In the genomic region with DNA sequence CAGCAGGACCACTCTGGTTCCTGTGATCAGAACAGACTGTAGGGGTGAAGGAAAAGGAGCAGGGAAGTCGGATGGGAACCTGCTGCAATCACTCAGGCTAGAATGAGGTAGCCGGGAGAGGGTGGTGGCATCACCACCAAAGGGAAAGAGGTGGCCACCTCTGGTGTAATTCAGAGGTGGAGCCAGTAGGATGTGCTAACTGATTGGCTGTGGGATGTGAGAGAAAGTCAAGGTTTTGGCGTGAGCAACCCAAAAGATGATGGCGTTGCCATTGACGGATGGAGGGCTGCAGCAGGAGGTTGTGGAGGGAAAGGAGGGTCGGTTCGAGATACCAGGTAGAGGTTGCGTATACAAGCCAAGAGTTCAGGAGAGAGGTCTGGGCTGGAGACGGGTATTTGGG, we compare ENCODE assay signal across 27 cellular contexts. TPM values are rescaled to one million over a fixed set of nuclear protein-coding genes. Genes with fewer than 3 reads are reported as not detected.
DNase-seq lines count a peak whose midpoint lies in the region; ATAC-seq and TF ChIP-seq lines count a peak whose summit lies in the region.
"Had no signal": no experiment of that assay in that cellular context is flagged by ENCODE, and none has a peak within 500 bp of the region (broad histone marks: within the 10 kb centered on the region; RNA-seq: fewer than 3 reads in every experiment).

No MANE protein-coding gene starts in this region.

- H3K9me3 Mint-ChIP-seq in activated CD8-positive, alpha-beta T cell treated with anti-CD3 and anti-CD28 coated beads for 36 hours: peaks cover 3% of the 10 kb centered on the region
- H3K9me3 Mint-ChIP-seq: activated B cell treated with CpG ODN at 0.5 μM for 24 hours, natural killer cell had no signal

- no peaks in the 10 kb centered on the region for H3K27me3 ChIP-seq in Karpas-422 (ENCODE audit: low read length)
- H3K27me3 ChIP-seq: BLaER1 treated with 17β-estradiol and CSF1 and Interleukin-3, amounts not matched to agents 10 nM and 100 nM; left lung; pancreas; right atrium auricular region; thyroid gland had no signal

- H4K20me1 ChIP-seq in Karpas-422 (ENCODE audit: insufficient read depth, low read depth, low read length): 0 out of 2 replicates have a peak, but pooled peaks cover 5% of the 10 kb centered on the region
- H4K20me1 ChIP-seq: BLaER1 treated with 17β-estradiol and CSF1 and Interleukin-3, amounts not matched to agents 10 nM and 100 nM had no signal

- no peaks in the 10 kb centered on the region for H3K36me3 ChIP-seq in Karpas-422 (ENCODE audit: insufficient read depth, low read length)
- H3K36me3 ChIP-seq: left lung, pancreas, right atrium auricular region, thyroid gland had no signal

- no peaks in the 10 kb centered on the region for H3K27me3 Mint-ChIP-seq in activated CD8-positive, alpha-beta T cell treated with anti-CD3 and anti-CD28 coated beads for 36 hours
- H3K27me3 Mint-ChIP-seq: activated B cell treated with CpG ODN at 0.5 μM for 24 hours; activated naive CD8-positive, alpha-beta T cell treated with anti-CD3 and anti-CD28 coated beads, Interleukin-2, amount 50 U/mL, for 24 hours had no signal

- H3K4me3 ChIP-seq in GM12864 (ENCODE audit: low read depth, low read length) (no peak overlapping the region), Karpas-422 (ENCODE audit: low read length) (no peak overlapping the region)
- H3K4me3 ChIP-seq: BLaER1 treated with 17β-estradiol and CSF1 and Interleukin-3, amounts not matched to agents 10 nM and 100 nM; dorsolateral prefrontal cortex; GM23248; left lung; pancreas; right atrium auricular region; thyroid gland had no signal

- H3K9me2 ChIP-seq in Karpas-422 (replicated peaks; ENCODE audit: insufficient read depth, low read length): no peaks in the 10 kb centered on the region

- peak; percentile 36 for ATAC-seq in activated CD8-positive, alpha-beta T cell treated with anti-CD3 and anti-CD28 coated beads for 36 hours
- no peak for ATAC-seq in HG02973 (IDR thresholded peaks at IDR 0.05; ENCODE audit: unreplicated experiment)
- ATAC-seq in GM21526 (IDR thresholded peaks at IDR 0.05; ENCODE audit: low FRiP score, unreplicated experiment): no peak
- ATAC-seq: activated naive CD8-positive, alpha-beta T cell treated with anti-CD3 and anti-CD28 coated beads, Interleukin-2, amount 50 U/mL, for 24 hours; left lung; natural killer cell; pancreas had no signal

- H2AFZ ChIP-seq in Karpas-422 (ENCODE audit: low read length): no peak overlapping the region
- H2AFZ ChIP-seq: GM23248 had no signal

- H3K4me2 ChIP-seq in Karpas-422 (ENCODE audit: low read depth, low read length, poor library complexity, severe bottlenecking): no peak overlapping the region

- no peak overlapping the region for H3K4me3 Mint-ChIP-seq in activated CD8-positive, alpha-beta T cell treated with anti-CD3 and anti-CD28 coated beads for 36 hours
- H3K4me3 Mint-ChIP-seq: activated B cell treated with CpG ODN at 0.5 μM for 24 hours; activated naive CD8-positive, alpha-beta T cell treated with anti-CD3 and anti-CD28 coated beads, Interleukin-2, amount 50 U/mL, for 24 hours; mesothelial cell of epicardium; natural killer cell had no signal

- H3K36me3 Mint-ChIP-seq in activated CD8-positive, alpha-beta T cell treated with anti-CD3 and anti-CD28 coated beads for 36 hours (ENCODE audit: low read depth): peaks cover 2% of the 10 kb centered on the region
- H3K36me3 Mint-ChIP-seq: mesothelial cell of epicardium, natural killer cell had no signal

- intact Hi-C loops in activated CD8-positive, alpha-beta T cell treated with anti-CD3 and anti-CD28 coated beads for 36 hours (cut with micrococcal nuclease): no loop called here

- no peak overlapping the region for H3K27ac Mint-ChIP-seq in activated CD8-positive, alpha-beta T cell treated with anti-CD3 and anti-CD28 coated beads for 36 hours
- H3K27ac Mint-ChIP-seq: activated B cell treated with CpG ODN at 0.5 μM for 24 hours; activated naive CD8-positive, alpha-beta T cell treated with anti-CD3 and anti-CD28 coated beads, Interleukin-2, amount 50 U/mL, for 24 hours; mesothelial cell of epicardium; natural killer cell had no signal

- H3K4me1 ChIP-seq in Karpas-422 (ENCODE audit: low read length): peaks cover 9% of the 10 kb centered on the region
- H3K4me1 ChIP-seq: pancreas, thyroid gland had no signal

- CTCF ChIA-PET in activated CD8-positive, alpha-beta T cell treated with anti-CD3 and anti-CD28 coated beads for 36 hours (lab: Charles Lee): interaction anchor here (1.4 kb wide), 2 partner anchors 8 to 56 kb away, joined by 3 to 5 read pairs; a partner anchor contains a TSS

- DNase-seq in GM12864 (ENCODE audit: low read depth) (no peak), Karpas-422 (peak; percentile 72), iPS-NIHi7 (ENCODE audit: extremely low spot score) (peak; percentile 72), NCI-H1092 treated with DMSO at 0.1 percent for 48 hours (lab: John Stamatoyannopoulos, UW) (no peak)
- no peak for DNase-seq in activated CD8-positive, alpha-beta T cell treated with anti-CD3 and anti-CD28 coated beads for 36 hours
- no peak for DNase-seq in stimulated activated CD4-positive, alpha-beta T cell treated with anti-CD3 and anti-CD28 coated beads, Interleukin-15, amount 100 ng/mL, for 24 hours
- DNase-seq: activated B cell treated with CpG ODN at 0.5 μM for 24 hours; activated effector memory CD4-positive, alpha-beta T cell treated with anti-CD3 and anti-CD28 coated beads, Interleukin-2, amount 50 U/mL, for 16 hours; activated naive CD8-positive, alpha-beta T cell treated with anti-CD3 and anti-CD28 coated beads, Interleukin-2, amount 50 U/mL, for 24 hours; dorsolateral prefrontal cortex; GM23248; left lung; natural killer cell; NCI-H1092; NCI-H1930; NCI-H2227 treated with DMSO at 0.1 percent for 48 hours; NCI-H774; pancreas; stimulated activated CD4-positive, alpha-beta T cell treated with anti-CD3 and anti-CD28 coated beads, Interleukin-4, amount 100 ng/mL, for 24 hours; stimulated activated naive CD4-positive, alpha-beta T cell treated with Interleukin-2 at 50 U/mL for 16 hours; T-helper 9 cell; thyroid gland had no signal

- H3K4me1 Mint-ChIP-seq in activated CD8-positive, alpha-beta T cell treated with anti-CD3 and anti-CD28 coated beads for 36 hours (ENCODE audit: low read depth): peaks cover 25% of the 10 kb centered on the region

- no peaks in the 10 kb centered on the region for H3K79me2 ChIP-seq in Karpas-422 (ENCODE audit: low read length)

- POLR2A ChIA-PET in activated CD8-positive, alpha-beta T cell treated with anti-CD3 and anti-CD28 coated beads for 36 hours (lab: Charles Lee): interaction anchor here (0.7 kb wide), 1 partner anchor 32 kb away, joined by 3 read pairs; no protein-coding TSS in a partner anchor

- H3K9me3 ChIP-seq in Karpas-422 (ENCODE audit: low read length): no peaks in the 10 kb centered on the region; the same call in 1 of the 2 replicates
- H3K9me3 ChIP-seq: left lung, pancreas, right atrium auricular region, thyroid gland had no signal

- no peak overlapping the region for H3K27ac ChIP-seq in Karpas-422 (ENCODE audit: low read length)
- H3K27ac ChIP-seq: BLaER1 treated with 17β-estradiol and CSF1 and Interleukin-3, amounts not matched to agents 10 nM and 100 nM; dorsolateral prefrontal cortex; GM23248; left lung; pancreas; right atrium auricular region; thyroid gland had no signal

- TF ChIP-seq CTCF in GM12864 (IDR thresholded peaks at IDR 0.05; ENCODE audit: low read depth, low read length, missing control alignments): peak; percentile 1
- TF ChIP-seq CTCF in activated CD8-positive, alpha-beta T cell treated with anti-CD3 and anti-CD28 coated beads for 36 hours (IDR thresholded peaks at IDR 0.05): no peak

- H3K9ac ChIP-seq in Karpas-422 (ENCODE audit: low read length): no peak overlapping the region
- H3K9ac ChIP-seq: BLaER1 treated with 17β-estradiol and CSF1 and Interleukin-3, amounts not matched to agents 10 nM and 100 nM; GM23248 had no signal

RNA-seq across cellular contexts. Expression of a gene that starts 7.4 kb away (rescaled TPM):
- 0.07 and 1.8 TPM in 2 replicates for total RNA-seq in Karpas-422 (2014; rRNA removed; shearing (Covaris generic); ENCODE audit: low replicate concordance)
- total RNA-seq in activated CD8-positive, alpha-beta T cell treated with anti-CD3 and anti-CD28 coated beads for 36 hours: 10 to 100 TPM; 59.6 to 61.0 TPM

Comparison
In these comparisons a context has a peak if more than half of its experiments do, and no peak if none do; other contexts are left out.
1. DNase-seq: peak in Karpas-422 (single experiment) and iPS-NIHi7 (single experiment); none in GM12864 (single experiment), activated CD8-positive, alpha-beta T cell treated with anti-CD3 and anti-CD28 coated beads for 36 hours (single experiment), NCI-H1092 treated with DMSO at 0.1 percent for 48 hours (single experiment) and stimulated activated CD4-positive, alpha-beta T cell treated with anti-CD3 and anti-CD28 coated beads, Interleukin-15, amount 100 ng/mL, for 24 hours (single experiment).
2. RNA of a gene that starts 7.4 kb away (total RNA-seq): 59.6 to 61.0 TPM in activated CD8-positive, alpha-beta T cell treated with anti-CD3 and anti-CD28 coated beads for 36 hours; 0.07 to 1.8 TPM in Karpas-422; every median in the first group is over 10 times any median in the second.